26 cellular contexts compared by ENCODE assay signal in genomic region chrX:3393581-3394111, GRCh38. TPM values are rescaled to one million over a fixed set of nuclear protein-coding genes. Genes with fewer than 3 reads are reported as not detected.
A peak's percentile ranks its signal among the peaks of the same experiment; 100 is the strongest.
DNase-seq lines count a peak whose midpoint lies in the region; ATAC-seq, FAIRE-seq and TF ChIP-seq lines count a peak whose summit lies in the region.
"Had no signal": no experiment of that assay in that cellular context is flagged by ENCODE, and none has a peak within 500 bp of the region (broad histone marks: within the 10 kb centered on the region; RNA-seq: fewer than 3 reads in every experiment).

No MANE protein-coding gene starts in this region.

- WGBS in pancreas, 2 donors, result 31 to 52% methylated on average over 7 of the region's 7 CpGs
- WGBS in right lobe of liver (ENCODE audit: insufficient coverage, low coverage, low lambda C conversion rate, missing lambda C conversion rate), result 29% methylated on average over 7 of the region's 7 CpGs

- H3K4me1 ChIP-seq in pancreas, result peaks cover 0 to 6% (median 0%) of the 10 kb centered on the region in 3 donors
- H3K4me1 ChIP-seq in right lobe of liver, result no peaks in the 10 kb centered on the region
- H3K4me1 ChIP-seq: Caco-2, neural progenitor cell, uterus had no signal

- H3K4me3 ChIP-seq in fibroblast of mammary gland (ENCODE audit: control insufficient read depth, low read depth, low read length) (no peak overlapping the region), pancreas (no peak overlapping the region), right lobe of liver (no peak overlapping the region)
- H3K4me3 ChIP-seq: cardiac muscle cell, dorsolateral prefrontal cortex, heart right ventricle, neural progenitor cell, uterus had no signal

- intact Hi-C loops in pancreas (cut with DNase I), result no loop called here
- intact Hi-C loops in right lobe of liver (cut with DNase I), result no loop called here

- no peaks in the 10 kb centered on the region for H3K36me3 ChIP-seq in pancreas
- no peaks in the 10 kb centered on the region for H3K36me3 ChIP-seq in right lobe of liver
- H3K36me3 ChIP-seq: cardiac muscle cell, heart right ventricle, neural progenitor cell, uterus had no signal

- ATAC-seq in pancreas, result peak in 3 of 4 donors; percentile 17 to 80 (median 50)
- ATAC-seq in GM21737 (IDR thresholded peaks at IDR 0.05; ENCODE audit: unreplicated experiment), result no peak
- no peak for ATAC-seq in HG02981 (IDR thresholded peaks at IDR 0.05; ENCODE audit: unreplicated experiment)
- no peak for ATAC-seq in right lobe of liver
- ATAC-seq: activated T-cell treated with anti-CD3 and anti-CD28 coated beads, Interleukin-2, amount 50 U/mL, for 72 hours; esophagus mucosa; WTC11 had no signal

- no peak for DNase-seq in D721Med (ENCODE audit: insufficient read length, low spot score)
- peak; percentile 86 for DNase-seq in NCI-H226
- DNase-seq in fibroblast of mammary gland (ENCODE audit: low read depth), result peak; percentile 83
- no peak for DNase-seq in pancreas
- no peak for DNase-seq in GM20000 (ENCODE audit: low spot score)
- no peak for DNase-seq in right lobe of liver
- DNase-seq: activated naive CD8-positive, alpha-beta T cell treated with anti-CD3 and anti-CD28 coated beads for 36 hours; activated T-cell treated with anti-CD3 and anti-CD28 coated beads, Interleukin-2, amount 50 U/mL, for 72 hours; AML-193; Caco-2; dorsolateral prefrontal cortex; heart right ventricle; midbrain; NCI-H1436 treated with DMSO at 0.1 percent for 48 hours; NCI-H345; Right ventricle myocardium superior; uterus had no signal

- H3K9me3 ChIP-seq in pancreas (no peaks in the 10 kb centered on the region), right lobe of liver (no peaks in the 10 kb centered on the region)
- H3K9me3 ChIP-seq: Caco-2, heart right ventricle, uterus had no signal

- FAIRE-seq in D721Med (lab: Jason Lieb, UNC) (peak; percentile 72), pancreas (lab: Jason Lieb, UNC) (no peak)
- FAIRE-seq: H1, keratinocyte had no signal

- H3K27ac ChIP-seq in pancreas (no peak overlapping the region), right lobe of liver (no peak overlapping the region)
- H3K27ac ChIP-seq: cardiac muscle cell, dorsolateral prefrontal cortex, neural progenitor cell, uterus had no signal

- TF ChIP-seq POLR2A in right lobe of liver (IDR thresholded peaks at IDR 0.05), result no peak

- H3K27me3 ChIP-seq in pancreas, result no peaks in the 10 kb centered on the region
- H3K27me3 ChIP-seq in right lobe of liver, result no peaks in the 10 kb centered on the region
- H3K27me3 ChIP-seq: cardiac muscle cell, heart right ventricle, neural progenitor cell, uterus had no signal

- no peak for TF ChIP-seq CTCF in D721Med (IDR thresholded peaks at IDR 0.05; ENCODE audit: insufficient read depth, missing control alignments)
- TF ChIP-seq CTCF in fibroblast of mammary gland (conservative IDR thresholded peaks at IDR 0.05; ENCODE audit: control insufficient read depth, insufficient read depth, low read depth, low read length), result no peak
- no peak for TF ChIP-seq CTCF in pancreas (IDR thresholded peaks at IDR 0.05)
- no peak for TF ChIP-seq CTCF in GM20000 (IDR thresholded peaks at IDR 0.05; ENCODE audit: extremely low read depth, missing control alignments)
- no peak for TF ChIP-seq CTCF in right lobe of liver (IDR thresholded peaks at IDR 0.05)

RNA-seq across cellular contexts. Expression of gene MXRA5, which starts 47.2 kb away (rescaled TPM):
- 10 to 100 TPM in 3 of 6 donors, 1 to 10 TPM in 3; 3.0 to 34.5 (median 7.7) TPM for total RNA-seq in pancreas
- 1 to 10 TPM in 1 of 2 donors, under 1 TPM in 1; 0.59 to 1.3 TPM for polyA plus RNA-seq in pancreas
- total RNA-seq in right lobe of liver, result 1 to 10 TPM in 5 of 6 experiments, under 1 TPM in 1; 0.70 to 6.1 (median 2.0) TPM
- total RNA-seq: activated naive CD8-positive, alpha-beta T cell treated with anti-CD3 and anti-CD28 coated beads for 36 hours; activated T-cell treated with anti-CD3 and anti-CD28 coated beads, Interleukin-2, amount 50 U/mL, for 72 hours; Caco-2; T-helper 1 cell treated with Interleukin-12 subunit alpha and Interleukin-12 subunit beta and Interleukin-4 antibody, amounts not matched to agents 30 ng/mL and 1 ng/mL, for 36 hours had no signal

Comparison
In these comparisons a context has a peak if more than half of its experiments do, and no peak if none do; other contexts are left out.
1. DNase-seq: peak in NCI-H226 (single experiment) and fibroblast of mammary gland (single experiment); none in D721Med (single experiment), pancreas (0 of 6), GM20000 (single experiment) and right lobe of liver (0 of 3).
2. ATAC-seq: peak in pancreas (3 of 4); none in GM21737 (single experiment), HG02981 (single experiment) and right lobe of liver (0 of 4).